8 cellular contexts compared by ENCODE assay signal in genomic region chr5:149656576-149657182, GRCh38.
DNase-seq lines count a peak whose midpoint lies in the region; ATAC-seq lines count a peak whose summit lies in the region.

No MANE protein-coding gene starts in this region.

- H3K27ac Mint-ChIP-seq in activated naive CD8-positive, alpha-beta T cell treated with anti-CD3 and anti-CD28 coated beads for 36 hours: no peak overlapping the region

- H3K27me3 Mint-ChIP-seq in activated naive CD8-positive, alpha-beta T cell treated with anti-CD3 and anti-CD28 coated beads for 36 hours: peaks cover 6% of the 10 kb centered on the region

- peak; percentile 25 to 53 for DNase-seq in NCI-H524 (lab: John Stamatoyannopoulos, UW)
- no peak for DNase-seq in NCI-H524 treated with DMSO at 0.1 percent for 48 hours (lab: John Stamatoyannopoulos, UW)
- peak; percentile 24 for DNase-seq in NCI-H1092 (lab: John Stamatoyannopoulos, UW)
- DNase-seq in activated naive CD8-positive, alpha-beta T cell treated with anti-CD3 and anti-CD28 coated beads for 36 hours: peak; percentile 25
- peak; percentile 47 for DNase-seq in kidney tubule cell (ENCODE audit: low spot score)
- DNase-seq in 8988T: no peak

- H3K4me3 Mint-ChIP-seq in activated naive CD8-positive, alpha-beta T cell treated with anti-CD3 and anti-CD28 coated beads for 36 hours: no peak overlapping the region

- H3K9me3 Mint-ChIP-seq in activated naive CD8-positive, alpha-beta T cell treated with anti-CD3 and anti-CD28 coated beads for 36 hours: peaks cover 8% of the 10 kb centered on the region

- H3K36me3 Mint-ChIP-seq in activated naive CD8-positive, alpha-beta T cell treated with anti-CD3 and anti-CD28 coated beads for 36 hours: no peaks in the 10 kb centered on the region

- H3K4me1 Mint-ChIP-seq in activated naive CD8-positive, alpha-beta T cell treated with anti-CD3 and anti-CD28 coated beads for 36 hours: no peaks in the 10 kb centered on the region

- no peak for ATAC-seq in GM19035 (IDR thresholded peaks at IDR 0.05; ENCODE audit: unreplicated experiment)
- no peak for ATAC-seq in GM18502 (IDR thresholded peaks at IDR 0.05; ENCODE audit: poor library complexity, unreplicated experiment)

Comparison
In these comparisons a context has a peak if more than half of its experiments do, and no peak if none do; other contexts are left out.
1. DNase-seq: peak in NCI-H524 (2 of 2), NCI-H1092 (single experiment), activated naive CD8-positive, alpha-beta T cell treated with anti-CD3 and anti-CD28 coated beads for 36 hours (single experiment) and kidney tubule cell (single experiment); none in NCI-H524 treated with DMSO at 0.1 percent for 48 hours (single experiment) and 8988T (single experiment).